24 cellular contexts compared by ENCODE assay signal in the genomic region with DNA sequence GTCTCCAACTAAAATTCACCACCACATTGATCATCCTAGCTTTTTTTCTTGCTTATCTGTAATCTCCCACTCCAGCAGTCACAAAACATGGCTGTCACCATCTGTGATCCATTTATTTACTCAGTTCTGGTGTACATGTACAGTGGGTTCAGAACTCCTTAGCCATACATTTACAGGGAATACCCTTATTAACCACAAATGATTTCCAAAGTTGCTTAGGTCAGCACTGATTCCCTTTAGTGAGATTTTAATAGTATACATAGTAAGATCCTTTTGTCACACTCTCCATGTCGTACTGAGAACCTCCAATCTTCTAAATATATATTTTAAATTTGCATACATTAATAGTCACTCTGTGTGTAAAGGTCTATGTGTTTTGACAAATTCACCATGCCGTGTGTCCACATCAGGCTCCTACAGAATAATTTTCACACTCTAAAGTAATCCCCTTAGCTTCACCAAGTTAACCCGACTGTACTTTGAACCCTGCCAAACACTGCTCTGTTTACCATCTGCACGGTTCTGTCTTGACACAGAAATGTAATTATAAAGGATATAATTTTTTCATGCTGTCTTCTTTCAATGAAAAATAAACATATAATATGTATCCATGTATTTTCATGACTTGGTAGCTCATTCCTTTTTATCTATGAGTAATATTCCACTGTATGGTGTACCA.
DNase-seq lines count a peak whose midpoint lies in the region; ATAC-seq, FAIRE-seq and TF ChIP-seq lines count a peak whose summit lies in the region.
"Had no signal": no experiment of that assay in that cellular context is flagged by ENCODE, and none has a peak within 500 bp of the region (broad histone marks: within the 10 kb centered on the region; RNA-seq: fewer than 3 reads in every experiment).

No MANE protein-coding gene starts in this region.

- H3K4me1 ChIP-seq in right lobe of liver (peaks cover 0 to 18% (median 4%) of the 10 kb centered on the region in 4 donors), small intestine (ENCODE audit: control insufficient read depth in 2 of 2, insufficient read depth in 1 of 2, low read depth in 1 of 2, low read length in 1 of 2) (no peaks in the 10 kb centered on the region)
- H3K4me1 ChIP-seq: BE2C; BLaER1 treated with 17β-estradiol and CSF1 and Interleukin-3, amounts not matched to agents 10 nM and 100 nM had no signal

- H3K9me3 ChIP-seq in right lobe of liver (no peaks in the 10 kb centered on the region), small intestine (ENCODE audit: control insufficient read depth, low read depth) (no peaks in the 10 kb centered on the region)
- H3K9me3 ChIP-seq: BE2C; BLaER1 treated with 17β-estradiol and CSF1 and Interleukin-3, amounts not matched to agents 10 nM and 100 nM had no signal

- intact Hi-C loops in right lobe of liver (cut with DNase I): no loop called here
- intact Hi-C loops in left colon (cut with DNase I, micrococcal nuclease): no loop called here

- TF ChIP-seq POLR2A in right lobe of liver (IDR thresholded peaks at IDR 0.05): no peak

- peak; percentile 82 for ATAC-seq in left lobe of liver
- peak; percentile 56 to 89 (median 75) for ATAC-seq in right lobe of liver
- no peak for ATAC-seq in left colon
- ATAC-seq: GM12878 had no signal

- H3K27me3 ChIP-seq in right lobe of liver (no peaks in the 10 kb centered on the region), small intestine (ENCODE audit: control insufficient read depth in 2 of 2, insufficient read depth in 2 of 2, low read length in 2 of 2) (no peaks in the 10 kb centered on the region)
- H3K27me3 ChIP-seq: BE2C; BLaER1 treated with 17β-estradiol and CSF1 and Interleukin-3, amounts not matched to agents 10 nM and 100 nM had no signal

- H3K27ac ChIP-seq in right lobe of liver: no peak overlapping the region
- no peak overlapping the region for H3K27ac ChIP-seq in small intestine (ENCODE audit: low read depth in 1 of 2, low read length in 1 of 2)
- H3K27ac ChIP-seq: BLaER1 treated with 17β-estradiol and CSF1 and Interleukin-3, amounts not matched to agents 10 nM and 100 nM; GM23248 had no signal

- TF ChIP-seq CTCF in right lobe of liver (IDR thresholded peaks at IDR 0.05): no peak

- FAIRE-seq in small intestine (lab: Jason Lieb, UNC): no peak
- FAIRE-seq: D721Med, GM12878, GM19239, H1 had no signal

- DNase-seq in NCI-H69 (lab: John Stamatoyannopoulos, UW) (peak; percentile 10), left lobe of liver (ENCODE audit: low spot score) (no peak), right lobe of liver (no peak), small intestine (peak; percentile 32), Kasumi-1 (lab: John Stamatoyannopoulos, UW) (no peak), NCI-H1417 (lab: John Stamatoyannopoulos, UW) (no peak), left colon (no peak), SKM-1 treated with dmso at 0.1 percent for 144 hours (lab: John Stamatoyannopoulos, UW; ENCODE audit: unreplicated experiment) (no peak)
- DNase-seq: AML-193; BE2C; CD4-positive, alpha-beta T cell; CD8-positive, alpha-beta memory T cell; DMS 273 treated with DMSO at 0.1 percent for 48 hours; DMS79; EL; GDM1; GM23248; H7; HCEC 1CT had no signal

- H3K4me3 ChIP-seq in right lobe of liver (no peak overlapping the region), small intestine (ENCODE audit: low read depth in 1 of 2, low read length in 2 of 2) (no peak overlapping the region)
- H3K4me3 ChIP-seq: BLaER1 treated with 17β-estradiol and CSF1 and Interleukin-3, amounts not matched to agents 10 nM and 100 nM; GM12878; GM23248 had no signal

- 41% methylated on average over 4 of the region's 4 CpGs for WGBS in right lobe of liver (ENCODE audit: insufficient coverage, low coverage, low lambda C conversion rate, missing lambda C conversion rate)
- 31 to 66% (median 46%) methylated on average over 4 of the region's 4 CpGs for WGBS in small intestine, 3 donors

- H3K36me3 ChIP-seq in right lobe of liver (no peaks in the 10 kb centered on the region), small intestine (ENCODE audit: control insufficient read depth in 2 of 2, insufficient read depth in 2 of 2, low read length in 2 of 2) (no peaks in the 10 kb centered on the region)
- H3K36me3 ChIP-seq: BE2C; BLaER1 treated with 17β-estradiol and CSF1 and Interleukin-3, amounts not matched to agents 10 nM and 100 nM had no signal

Comparison
In these comparisons a context has a peak if more than half of its experiments do, and no peak if none do; other contexts are left out.
1. DNase-seq: peak in NCI-H69 (single experiment) and small intestine (single experiment); none in left lobe of liver (single experiment), right lobe of liver (0 of 3), Kasumi-1 (0 of 2), NCI-H1417 (0 of 3), left colon (0 of 2) and SKM-1 treated with dmso at 0.1 percent for 144 hours (single experiment).